ENCODE assay signal across 7 cellular contexts in the genomic region with DNA sequence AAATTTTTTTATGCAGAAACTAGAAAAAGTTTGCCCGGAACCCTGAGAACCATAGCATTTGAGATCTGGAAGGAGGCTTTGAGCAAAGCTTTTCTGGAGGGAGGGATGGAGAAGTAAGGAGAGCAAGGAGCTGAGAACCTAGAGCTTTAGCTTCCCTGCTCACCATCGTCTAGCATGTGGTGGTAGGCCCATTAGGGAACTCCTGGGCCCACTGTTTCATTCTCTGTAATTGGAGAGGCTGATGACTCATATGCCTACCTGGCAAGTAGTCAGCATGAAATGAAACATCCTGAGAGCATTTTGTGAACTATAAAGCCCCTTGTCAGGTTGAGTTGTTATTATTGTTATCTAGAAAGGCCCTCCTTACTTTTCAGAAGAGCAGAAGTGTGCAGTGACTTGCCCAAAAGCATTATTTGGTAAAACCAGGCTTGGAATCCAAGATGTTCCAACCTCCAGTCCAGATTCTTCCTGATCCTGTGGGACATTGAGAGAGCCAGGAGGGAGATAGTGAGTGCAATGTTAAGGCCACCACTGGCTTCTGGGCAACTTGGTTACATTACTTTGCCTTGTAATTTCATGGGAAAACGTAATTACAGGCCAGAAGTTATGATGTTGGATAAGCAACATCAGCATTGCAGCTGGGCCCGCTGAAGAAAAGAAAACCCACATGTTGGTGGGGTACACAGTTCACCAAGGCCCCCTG.
DNase-seq lines count a peak whose midpoint lies in the region; ATAC-seq, FAIRE-seq and TF ChIP-seq lines count a peak whose summit lies in the region.

No MANE protein-coding gene starts in this region.

- H3K4me3 ChIP-seq in HEK293 (ENCODE audit: low read depth, low read length) (no peak overlapping the region), left lung (no peak overlapping the region)

- POLR2A ChIA-PET in HEK293 (lab: Yijun Ruan, JAX) = no interaction called here
- POLR2A ChIA-PET in RWPE1 (lab: Yijun Ruan, JAX; ENCODE audit: low non-redundant PET) = no interaction called here

- intact Hi-C loops in left lung (cut with DNase I) = no loop called here

- DNase-seq in GM13977 (ENCODE audit: low spot score) (peak; percentile 10), RWPE1 (ENCODE audit: low spot score) (peak; percentile 68), left lung (no peak), frontal cortex (ENCODE audit: low spot score in 2 of 2) (no peak), SIG-M5 (lab: John Stamatoyannopoulos, UW) (no peak)

- ATAC-seq in left lung (peak; percentile 68), GM21526 (IDR thresholded peaks at IDR 0.05; ENCODE audit: low FRiP score, unreplicated experiment) (no peak)

- H3K4me1 ChIP-seq in HEK293 (ENCODE audit: control insufficient read depth, insufficient read depth, low read length) (peaks cover 12% of the 10 kb centered on the region; the same call in 1 of the 2 replicates), left lung (no peaks in the 10 kb centered on the region)

- H3K9me3 ChIP-seq in HEK293 (ENCODE audit: control insufficient read depth, insufficient read depth, low read depth, low read length) (no peaks in the 10 kb centered on the region), left lung (no peaks in the 10 kb centered on the region)

- H3K27ac ChIP-seq in HEK293 (ENCODE audit: extremely low read depth, low read depth, low read length) (no peak overlapping the region; the same call in 1 of the 2 replicates), RWPE1 (no peak overlapping the region), left lung (no peak overlapping the region)

- TF ChIP-seq CTCF in GM13977 (IDR thresholded peaks at IDR 0.05; ENCODE audit: extremely low read depth, insufficient read depth, missing control alignments) = no peak
- TF ChIP-seq CTCF in HEK293 (tag by site-specific recombination; IDR thresholded peaks at IDR 0.05) = no peak
- no peak for TF ChIP-seq CTCF in RWPE1 (conservative IDR thresholded peaks at IDR 0.05; ENCODE audit: low read depth)
- TF ChIP-seq CTCF in left lung (IDR thresholded peaks at IDR 0.05) = no peak

- H3K27me3 ChIP-seq in left lung = no peaks in the 10 kb centered on the region

- in situ Hi-C loops in GM13977 (cut with MboI; ENCODE audit: low pct_unique_long_range_greater_than_20kb, low sequenced_read_pairs, unreplicated experiment) = no loop called here

- CTCF ChIA-PET in HEK293 (lab: Yijun Ruan, JAX) = no interaction called here
- CTCF ChIA-PET in RWPE1 (lab: Yijun Ruan, JAX) = interaction anchor here (1.1 kb wide), 1 partner anchor 53 kb away, joined by 3 read pairs; no protein-coding TSS in a partner anchor

- H3K36me3 ChIP-seq in HEK293 (ENCODE audit: control insufficient read depth in 2 of 2, insufficient read depth in 1 of 2, low read length in 2 of 2) (no peaks in the 10 kb centered on the region), left lung (no peaks in the 10 kb centered on the region)

- no peak for FAIRE-seq in frontal cortex (lab: Jason Lieb, UNC)

TF ChIP-seq in HEK293, 187 proteins besides CTCF, POLR2A, EP300 and RAD21 (continues in another document):
- TF ChIP-seq TRIM28 (IDR thresholded peaks at IDR 0.05; ENCODE audit: borderline replicate concordance, low read length) (no peak), ZNF658 (tag by site-specific recombination; IDR thresholded peaks at IDR 0.05) (no peak), ZNF664 (tag by site-specific recombination; IDR thresholded peaks at IDR 0.05) (no peak), ZFP69B (tag by site-specific recombination; IDR thresholded peaks at IDR 0.05) (peak; percentile 98), ZNF544 (tag by site-specific recombination; IDR thresholded peaks at IDR 0.05) (no peak), ZNF629 (tag by site-specific recombination; IDR thresholded peaks at IDR 0.05) (peak; percentile 30; the same call in 1 of the 2 replicates), MZF1 (tag by site-specific recombination; IDR thresholded peaks at IDR 0.05; ENCODE audit: borderline replicate concordance) (no peak), ZNF366 (tag by site-specific recombination; conservative IDR thresholded peaks at IDR 0.05) (peak; percentile 57), ZIC2 (tag by site-specific recombination; IDR thresholded peaks at IDR 0.05) (no peak), ZNF561 (tag by site-specific recombination; IDR thresholded peaks at IDR 0.05; ENCODE audit: borderline replicate concordance) (peak; percentile 68; the same call in 1 of the 2 replicates), ZNF10 (tag by site-specific recombination; IDR thresholded peaks at IDR 0.05) (peak; percentile 29; the same call in 1 of the 2 replicates), KLF8 (tag by site-specific recombination; IDR thresholded peaks at IDR 0.05) (0 out of 2 replicates have a peak, but pooled peaks have one; percentile 25), ZNF660 (tag by site-specific recombination; IDR thresholded peaks at IDR 0.05) (no peak), YY2 (tag by site-specific recombination; IDR thresholded peaks at IDR 0.05) (no peak), SP7 (tag by site-specific recombination; IDR thresholded peaks at IDR 0.05) (0 out of 2 replicates have a peak, but pooled peaks have one; percentile 46), TCF7L2 (IDR thresholded peaks at IDR 0.05; ENCODE audit: borderline replicate concordance, low read depth, low read length) (no peak), FEZF1 (tag by site-specific recombination; IDR thresholded peaks at IDR 0.05) (peak; percentile 59), BCL11A (tag by site-specific recombination; IDR thresholded peaks at IDR 0.05; ENCODE audit: low read depth) (no peak)
- TF ChIP-seq, protein P1, sequence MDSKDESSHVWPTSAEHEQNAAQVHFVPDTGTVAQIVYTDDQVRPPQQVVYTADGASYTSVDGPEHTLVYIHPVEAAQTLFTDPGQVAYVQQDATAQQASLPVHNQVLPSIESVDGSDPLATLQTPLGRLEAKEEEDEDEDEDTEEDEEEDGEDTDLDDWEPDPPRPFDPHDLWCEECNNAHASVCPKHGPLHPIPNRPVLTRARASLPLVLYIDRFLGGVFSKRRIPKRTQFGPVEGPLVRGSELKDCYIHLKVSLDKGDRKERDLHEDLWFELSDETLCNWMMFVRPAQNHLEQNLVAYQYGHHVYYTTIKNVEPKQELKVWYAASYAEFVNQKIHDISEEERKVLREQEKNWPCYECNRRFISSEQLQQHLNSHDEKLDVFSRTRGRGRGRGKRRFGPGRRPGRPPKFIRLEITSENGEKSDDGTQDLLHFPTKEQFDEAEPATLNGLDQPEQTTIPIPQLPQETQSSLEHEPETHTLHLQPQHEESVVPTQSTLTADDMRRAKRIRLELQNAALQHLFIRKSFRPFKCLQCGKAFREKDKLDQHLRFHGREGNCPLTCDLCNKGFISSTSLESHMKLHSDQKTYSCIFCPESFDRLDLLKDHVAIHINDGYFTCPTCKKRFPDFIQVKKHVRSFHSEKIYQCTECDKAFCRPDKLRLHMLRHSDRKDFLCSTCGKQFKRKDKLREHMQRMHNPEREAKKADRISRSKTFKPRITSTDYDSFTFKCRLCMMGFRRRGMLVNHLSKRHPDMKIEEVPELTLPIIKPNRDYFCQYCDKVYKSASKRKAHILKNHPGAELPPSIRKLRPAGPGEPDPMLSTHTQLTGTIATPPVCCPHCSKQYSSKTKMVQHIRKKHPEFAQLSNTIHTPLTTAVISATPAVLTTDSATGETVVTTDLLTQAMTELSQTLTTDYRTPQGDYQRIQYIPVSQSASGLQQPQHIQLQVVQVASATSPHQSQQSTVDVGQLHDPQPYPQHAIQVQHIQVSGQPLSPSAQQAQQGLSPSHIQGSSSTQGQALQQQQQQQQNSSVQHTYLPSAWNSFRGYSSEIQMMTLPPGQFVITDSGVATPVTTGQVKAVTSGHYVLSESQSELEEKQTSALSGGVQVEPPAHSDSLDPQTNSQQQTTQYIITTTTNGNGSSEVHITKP (tag by site-specific recombination; IDR thresholded peaks at IDR 0.05) = peak; percentile 32; the same call in 1 of the 2 replicates
- TF ChIP-seq, protein P2, sequence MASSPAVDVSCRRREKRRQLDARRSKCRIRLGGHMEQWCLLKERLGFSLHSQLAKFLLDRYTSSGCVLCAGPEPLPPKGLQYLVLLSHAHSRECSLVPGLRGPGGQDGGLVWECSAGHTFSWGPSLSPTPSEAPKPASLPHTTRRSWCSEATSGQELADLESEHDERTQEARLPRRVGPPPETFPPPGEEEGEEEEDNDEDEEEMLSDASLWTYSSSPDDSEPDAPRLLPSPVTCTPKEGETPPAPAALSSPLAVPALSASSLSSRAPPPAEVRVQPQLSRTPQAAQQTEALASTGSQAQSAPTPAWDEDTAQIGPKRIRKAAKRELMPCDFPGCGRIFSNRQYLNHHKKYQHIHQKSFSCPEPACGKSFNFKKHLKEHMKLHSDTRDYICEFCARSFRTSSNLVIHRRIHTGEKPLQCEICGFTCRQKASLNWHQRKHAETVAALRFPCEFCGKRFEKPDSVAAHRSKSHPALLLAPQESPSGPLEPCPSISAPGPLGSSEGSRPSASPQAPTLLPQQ (tag by site-specific recombination; IDR thresholded peaks at IDR 0.05) = peak; percentile 99

Comparison
In these comparisons a context has a peak if more than half of its experiments do, and no peak if none do; other contexts are left out.
1. DNase-seq: peak in GM13977 (single experiment) and RWPE1 (single experiment); none in left lung (0 of 2), frontal cortex (0 of 2) and SIG-M5 (single experiment).